ENCODE assay signal across 8 cellular contexts in genomic region chr1:29379438-29380073, GRCh38.
A peak's percentile ranks its signal among the peaks of the same experiment; 100 is the strongest.
DNase-seq lines count a peak whose midpoint lies in the region; ATAC-seq and TF ChIP-seq lines count a peak whose summit lies in the region.

No MANE protein-coding gene starts in this region.

- H2BK12ac ChIP-seq in H9 (ENCODE audit: insufficient read length, low read depth, low read length), result no peak overlapping the region

- peak; percentile 47 for DNase-seq in COLO668 (lab: John Stamatoyannopoulos, UW; ENCODE audit: unreplicated experiment)
- peak; percentile 61 for DNase-seq in H9
- peak; percentile 59 for DNase-seq in RPMI8226
- peak; percentile 57 for DNase-seq in iPS DF 19.7 (ENCODE audit: low read depth, low spot score)

- H2AFZ ChIP-seq in H9 (ENCODE audit: low read length), result no peak overlapping the region

- peaks cover 48 to 55% of the 10 kb centered on the region in 2 experiments for H3K9me3 Mint-ChIP-seq in H9

- H3K4ac ChIP-seq in H9 (ENCODE audit: low read depth, low read length), result no peak overlapping the region

- H3K9ac ChIP-seq in H9 (ENCODE audit: extremely low read depth, insufficient read length, low read length), result no peak overlapping the region

- no CpG with 5 or more reads among the region's 7 CpGs for WGBS in H9 (ENCODE audit: extremely low coverage, insufficient read length, low lambda C conversion rate)

- no peak overlapping the region for H3K4me2 ChIP-seq in H9 (ENCODE audit: insufficient read depth, insufficient read length, low read length)

- no peak overlapping the region for H3K23ac ChIP-seq in H9 (ENCODE audit: insufficient read length, low read depth, low read length)

- H3K27me3 Mint-ChIP-seq in H9 (ENCODE audit: low read depth), result peaks cover 9% of the 10 kb centered on the region

- H3K79me1 ChIP-seq in H9 (ENCODE audit: insufficient read depth, low read depth, low read length, poor library complexity, severe bottlenecking), result no peaks in the 10 kb centered on the region

- no peaks in the 10 kb centered on the region for H3K23me2 ChIP-seq in H9 (ENCODE audit: insufficient read length, low read depth, low read length, poor library complexity, severe bottlenecking)

- H3K56ac ChIP-seq in H9 (ENCODE audit: insufficient read length, low read depth, low read length), result no peak overlapping the region

- H4K5ac ChIP-seq in H9 (ENCODE audit: insufficient read length, low read depth, low read length), result no peak overlapping the region

- H3K79me2 ChIP-seq in H9 (ENCODE audit: insufficient read depth, low read length), result no peaks in the 10 kb centered on the region

- peaks cover 6% of the 10 kb centered on the region for H3K9me3 ChIP-seq in H9 (ENCODE audit: control insufficient read depth, low read depth, low read length)

- H3K14ac ChIP-seq in H9 (ENCODE audit: insufficient read depth, low read length), result no peak overlapping the region

- no peak overlapping the region for H3T11ph ChIP-seq in H9 (ENCODE audit: low read length)

- no peak overlapping the region for H2BK120ac ChIP-seq in H9 (ENCODE audit: low read depth, low read length, poor library complexity, severe bottlenecking)

- no peak overlapping the region for H4K91ac ChIP-seq in H9 (ENCODE audit: insufficient read length, low read depth, low read length)

- no peaks in the 10 kb centered on the region for H3K27me3 ChIP-seq in H9 (ENCODE audit: insufficient read depth, low read length)

- no peak overlapping the region for H4K8ac ChIP-seq in H9 (replicated peaks; ENCODE audit: insufficient read length, low read depth, low read length)

- H2AK5ac ChIP-seq in H9 (ENCODE audit: insufficient read length, low read length), result no peak overlapping the region

- H3K27ac Mint-ChIP-seq in H9, result no peak overlapping the region

- no peak for ATAC-seq in GM19463 (IDR thresholded peaks at IDR 0.05; ENCODE audit: unreplicated experiment)
- ATAC-seq in GM21367 (IDR thresholded peaks at IDR 0.05; ENCODE audit: unreplicated experiment), result no peak
- ATAC-seq in GM21619 (IDR thresholded peaks at IDR 0.05; ENCODE audit: unreplicated experiment), result no peak
- ATAC-seq in HG03439 (IDR thresholded peaks at IDR 0.05; ENCODE audit: unreplicated experiment), result no peak

- no peak overlapping the region for H3K27ac ChIP-seq in H9 (ENCODE audit: insufficient read length, low read depth, low read length)

- H2BK15ac ChIP-seq in H9 (ENCODE audit: low read depth, low read length), result no peak overlapping the region

- H3K4me1 Mint-ChIP-seq in H9, result peaks cover 8 to 11% of the 10 kb centered on the region in 2 experiments

- H2BK5ac ChIP-seq in H9 (ENCODE audit: insufficient read length, low read length), result no peak overlapping the region

- no peaks in the 10 kb centered on the region for H4K20me1 ChIP-seq in H9 (ENCODE audit: control insufficient read depth, insufficient read depth, insufficient read length)

- H3K36me3 Mint-ChIP-seq in H9 (ENCODE audit: insufficient read depth in 1 of 3, low read depth in 3 of 3), result peaks cover 13 to 49% (median 18%) of the 10 kb centered on the region in 3 experiments

- H3K4me1 ChIP-seq in H9 (ENCODE audit: insufficient read depth, low read length), result no peaks in the 10 kb centered on the region

- no peak overlapping the region for H3K4me3 Mint-ChIP-seq in H9

- no peak overlapping the region for H2BK20ac ChIP-seq in H9 (ENCODE audit: low read depth, low read length, poor library complexity, severe bottlenecking)

- peak; percentile 98 for TF ChIP-seq CTCF in H9 (conservative IDR thresholded peaks at IDR 0.05)

- H3K18ac ChIP-seq in H9 (ENCODE audit: insufficient read length, low read depth, low read length), result no peak overlapping the region
